In the genomic region with DNA sequence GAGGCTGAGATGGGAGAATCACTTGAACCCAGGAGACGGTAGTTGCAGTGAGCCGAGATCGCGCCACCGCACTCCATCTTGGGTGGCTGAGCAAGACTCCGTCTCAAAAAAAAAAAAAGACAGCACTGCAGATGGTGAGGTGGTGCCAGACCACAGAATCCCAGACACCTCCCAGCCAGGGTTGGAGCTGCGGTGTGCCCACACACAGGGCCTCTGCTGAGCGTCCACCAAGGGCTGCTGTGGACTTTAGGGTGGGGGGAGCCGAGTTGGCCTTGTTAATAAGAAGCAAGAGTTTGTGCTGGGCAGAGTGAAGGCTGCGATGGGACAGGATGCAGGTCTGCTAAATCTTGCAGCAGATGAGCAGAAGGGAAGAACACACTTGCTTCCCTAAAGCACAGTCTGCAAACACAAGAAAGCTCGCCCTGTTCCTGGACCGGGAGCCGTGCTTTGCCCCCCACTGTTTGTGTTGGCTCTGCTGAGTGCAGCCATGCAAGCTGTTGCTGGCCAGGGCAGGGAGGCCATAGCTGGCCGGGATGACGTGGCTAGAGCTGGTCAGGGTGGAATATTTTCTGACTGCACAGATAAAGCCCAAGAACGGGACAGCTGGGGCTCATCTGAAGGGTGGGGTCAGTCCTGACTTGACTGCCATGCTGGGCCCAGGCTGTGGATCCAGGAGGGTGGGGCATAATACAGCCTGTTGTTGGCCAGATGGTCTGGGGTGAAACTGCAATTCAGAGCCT, we compare ENCODE assay signal across 14 cellular contexts. TPM values are rescaled to one million over a fixed set of nuclear protein-coding genes. Genes with fewer than 3 reads are reported as not detected.
A peak's percentile ranks its signal among the peaks of the same experiment; 100 is the strongest.
DNase-seq lines count a peak whose midpoint lies in the region; ATAC-seq, FAIRE-seq and TF ChIP-seq lines count a peak whose summit lies in the region.
"Had no signal": no experiment of that assay in that cellular context is flagged by ENCODE, and none has a peak within 500 bp of the region (broad histone marks: within the 10 kb centered on the region; RNA-seq: fewer than 3 reads in every experiment).

No MANE protein-coding gene starts in this region.

- no peak overlapping the region for H3K4me2 ChIP-seq in K562 (ENCODE audit: insufficient read depth, low read length)

- H3K79me2 ChIP-seq in K562 (ENCODE audit: control insufficient read depth, insufficient read depth, low read length) = peaks cover 76% of the 10 kb centered on the region

- no peak for FAIRE-seq in K562 (lab: Jason Lieb, UNC)

- H3K9ac ChIP-seq in K562 (ENCODE audit: insufficient read depth in 1 of 2, low read depth in 2 of 2, low read length in 2 of 2) = peak overlapping the region in 1 of 2 experiments; percentile 61; a peak in 2 of 4 replicates
- H3K9ac ChIP-seq: parathyroid adenoma had no signal

- peaks cover 0 to 14% (median 8%) of the 10 kb centered on the region in 4 donors for H3K4me1 Mint-ChIP-seq in CD4-positive, CD25-positive, alpha-beta regulatory T cell
- peaks cover 3 to 20% (median 5%) of the 10 kb centered on the region in 4 donors for H3K4me1 Mint-ChIP-seq in CD4-positive, alpha-beta memory T cell

- ATAC-seq in CD4-positive, CD25-positive, alpha-beta regulatory T cell (ENCODE audit: low read depth in 2 of 2) = no peak
- no peak; the same call in 1 of the 3 replicates for ATAC-seq in K562
- ATAC-seq in left ventricle myocardium superior = peak; percentile 86
- no peak for ATAC-seq in HG03439 (IDR thresholded peaks at IDR 0.05; ENCODE audit: unreplicated experiment)
- no peak for ATAC-seq in GM18909 (IDR thresholded peaks at IDR 0.05; ENCODE audit: poor library complexity, unreplicated experiment)
- ATAC-seq: SK-N-SH treated with all-trans-retinoic acid at 6 μM for 48 hours had no signal

- peaks cover 28% of the 10 kb centered on the region for H3K36me3 Mint-ChIP-seq in CD4-positive, CD25-positive, alpha-beta regulatory T cell
- H3K36me3 Mint-ChIP-seq in CD4-positive, alpha-beta memory T cell = peaks cover 16 to 53% of the 10 kb centered on the region in 2 donors

- no peak for TF ChIP-seq RAD21 in K562 (CRISPR knock-in tag; conservative IDR thresholded peaks at IDR 0.05 in 1 of 2, IDR thresholded peaks at IDR 0.05 in 1 of 2)

- in situ Hi-C loops in K562 (cut with MboI) = loop anchor here (25.0 kb wide), 1 partner anchor 1561 kb away; no protein-coding TSS in a partner anchor

- H2AFZ ChIP-seq in K562 (ENCODE audit: low read depth, low read length) = no peak overlapping the region
- H2AFZ ChIP-seq: parathyroid adenoma had no signal

- no peaks in the 10 kb centered on the region for H3K9me3 Mint-ChIP-seq in CD4-positive, CD25-positive, alpha-beta regulatory T cell
- H3K9me3 Mint-ChIP-seq in CD4-positive, alpha-beta memory T cell = peaks cover 0 to 2% (median 0%) of the 10 kb centered on the region in 8 donors
- H3K9me3 Mint-ChIP-seq: stimulated activated naive CD8-positive, alpha-beta T cell treated with anti-CD3 and anti-CD28 coated beads, Interleukin-15, Interleukin-2, amounts not matched to agents 100 ng/mL and 50 ng/mL, for 24 hours had no signal

- no peaks in the 10 kb centered on the region for H3K4me1 ChIP-seq in CD4-positive, CD25-positive, alpha-beta regulatory T cell (ENCODE audit: control insufficient read depth, insufficient read depth, low read length, poor library complexity, severe bottlenecking)
- H3K4me1 ChIP-seq in K562 (replicated peaks in 1 of 2; ENCODE audit: control insufficient read depth in 2 of 2, insufficient read depth in 2 of 2, low read length in 2 of 2) (peaks cover 0 to 12% of the 10 kb centered on the region in 2 experiments; a peak in 2 of 5 replicates), sigmoid colon (peaks cover 0 to 32% (median 27%) of the 10 kb centered on the region in 4 donors)
- H3K4me1 ChIP-seq in CD4-positive, alpha-beta memory T cell (ENCODE audit: insufficient read depth, low read length) = no peaks in the 10 kb centered on the region
- H3K4me1 ChIP-seq: parathyroid adenoma had no signal

- peak overlapping the region in 2 of 3 donors; percentile 9 to 15 for H3K27ac Mint-ChIP-seq in CD4-positive, CD25-positive, alpha-beta regulatory T cell
- peak overlapping the region in 2 of 7 donors; percentile 24 to 25 for H3K27ac Mint-ChIP-seq in CD4-positive, alpha-beta memory T cell
- H3K27ac Mint-ChIP-seq: stimulated activated naive CD8-positive, alpha-beta T cell treated with anti-CD3 and anti-CD28 coated beads, Interleukin-15, Interleukin-2, amounts not matched to agents 100 ng/mL and 50 ng/mL, for 24 hours had no signal

- TF ChIP-seq POLR2A in K562 (conservative IDR thresholded peaks at IDR 0.05) = no peak
- TF ChIP-seq POLR2A in sigmoid colon (IDR thresholded peaks at IDR 0.05) = no peak

- peaks cover 15% of the 10 kb centered on the region for H3K9me1 ChIP-seq in K562 (ENCODE audit: control insufficient read depth, insufficient read depth, low read length)

- 84% methylated on average over 15 of the region's 16 CpGs for WGBS in K562 (ENCODE audit: insufficient coverage, low coverage, missing lambda C conversion rate)
- 82 to 83% methylated on average over 16 of the region's 16 CpGs for WGBS in sigmoid colon, 2 donors

- TF ChIP-seq EP300 in K562 (IDR thresholded peaks at IDR 0.05; ENCODE audit: low read length) (no peak), sigmoid colon (IDR thresholded peaks at IDR 0.05) (no peak)

- peaks cover 32% of the 10 kb centered on the region for H4K20me1 ChIP-seq in K562 (replicated peaks; ENCODE audit: control insufficient read depth, insufficient read depth, low read length)

- intact Hi-C loops in K562 (cut with micrococcal nuclease) = no loop called here
- intact Hi-C loops in left ventricle myocardium superior (cut with micrococcal nuclease) = no loop called here
- intact Hi-C loops in sigmoid colon (cut with DNase I) = no loop called here
- intact Hi-C loops in CD4-positive, alpha-beta memory T cell (cut with micrococcal nuclease) = no loop called here

- H3K36me3 ChIP-seq in CD4-positive, CD25-positive, alpha-beta regulatory T cell (ENCODE audit: control insufficient read depth, insufficient read depth, low read length) = peaks cover 53% of the 10 kb centered on the region
- peaks cover 85% of the 10 kb centered on the region for H3K36me3 ChIP-seq in K562 (ENCODE audit: control insufficient read depth, insufficient read depth, low read length)
- H3K36me3 ChIP-seq in sigmoid colon = peaks cover 20 to 76% (median 45%) of the 10 kb centered on the region in 4 donors
- H3K36me3 ChIP-seq in CD4-positive, alpha-beta memory T cell (ENCODE audit: insufficient read depth, low read length) = peaks cover 43% of the 10 kb centered on the region

- H3K27ac ChIP-seq in CD4-positive, CD25-positive, alpha-beta regulatory T cell (ENCODE audit: insufficient read depth, low read length, poor library complexity, severe bottlenecking) = no peak overlapping the region
- H3K27ac ChIP-seq in K562 (ENCODE audit: extremely low read depth, low read depth, low read length) (no peak overlapping the region; the same call in 2 of the 3 replicates), sigmoid colon (peak overlapping the region; percentile 56 to 83 (median 68))
- H3K27ac ChIP-seq in CD4-positive, alpha-beta memory T cell (ENCODE audit: low read depth, low read length) = no peak overlapping the region
- H3K27ac ChIP-seq: epithelial cell of prostate, parathyroid adenoma had no signal

- no peaks in the 10 kb centered on the region for H3K9me3 ChIP-seq in CD4-positive, CD25-positive, alpha-beta regulatory T cell (ENCODE audit: control insufficient read depth in 2 of 2, low read length in 2 of 2)
- H3K9me3 ChIP-seq in K562 (replicated peaks; ENCODE audit: control insufficient read depth, insufficient read depth, low read depth, low read length) (no peaks in the 10 kb centered on the region), sigmoid colon (no peaks in the 10 kb centered on the region)
- no peaks in the 10 kb centered on the region for H3K9me3 ChIP-seq in CD4-positive, alpha-beta memory T cell (ENCODE audit: control insufficient read depth in 1 of 2, low read length in 2 of 2)

- no peak overlapping the region for H3K4me3 ChIP-seq in CD4-positive, CD25-positive, alpha-beta regulatory T cell (ENCODE audit: low read depth, low read length)
- H3K4me3 ChIP-seq in K562 (no peak overlapping the region), sigmoid colon (no peak overlapping the region)
- no peak overlapping the region for H3K4me3 ChIP-seq in CD4-positive, alpha-beta memory T cell (ENCODE audit: low read length in 2 of 2)

- CTCF ChIA-PET in K562 (lab: Yijun Ruan, JAX; ENCODE audit: low intra/inter-chr PET ratio) = no interaction called here
- CTCF ChIA-PET in CD4-positive, alpha-beta memory T cell (lab: Charles Lee; ENCODE audit: partially characterized antibody) = no interaction called here

- BruUV-seq in K562 (replicated peaks; lab: Mats Ljungman, UMichigan) = no TSS peak

- H3K27me3 ChIP-seq in CD4-positive, CD25-positive, alpha-beta regulatory T cell (ENCODE audit: control insufficient read depth, insufficient read depth, low read length) = no peaks in the 10 kb centered on the region
- H3K27me3 ChIP-seq in K562 (ENCODE audit: control insufficient read depth in 2 of 2, insufficient read depth in 2 of 2, low read length in 2 of 2) = no peaks in the 10 kb centered on the region
- no peaks in the 10 kb centered on the region for H3K27me3 ChIP-seq in sigmoid colon
- no peaks in the 10 kb centered on the region for H3K27me3 ChIP-seq in CD4-positive, alpha-beta memory T cell (ENCODE audit: insufficient read depth, low read length)

- no peak overlapping the region for H3K4me3 Mint-ChIP-seq in CD4-positive, CD25-positive, alpha-beta regulatory T cell
- no peak overlapping the region for H3K4me3 Mint-ChIP-seq in CD4-positive, alpha-beta memory T cell
- H3K4me3 Mint-ChIP-seq: stimulated activated naive CD8-positive, alpha-beta T cell treated with anti-CD3 and anti-CD28 coated beads, Interleukin-15, Interleukin-2, amounts not matched to agents 100 ng/mL and 50 ng/mL, for 24 hours had no signal

- no peak for DNase-seq in CD4-positive, CD25-positive, alpha-beta regulatory T cell
- DNase-seq in K562 (ENCODE audit: extremely low read depth in 1 of 4, low spot score in 3 of 4) (no peak), left ventricle myocardium superior (peak; percentile 73), sigmoid colon (peak; percentile 68), NK-92 (lab: John Stamatoyannopoulos, UW; ENCODE audit: unreplicated experiment) (no peak)
- DNase-seq in CD4-positive, alpha-beta memory T cell = no peak
- DNase-seq: DMS79, NCI-H1417 had no signal

- H3K27me3 Mint-ChIP-seq in CD4-positive, CD25-positive, alpha-beta regulatory T cell = no peaks in the 10 kb centered on the region
- no peaks in the 10 kb centered on the region for H3K27me3 Mint-ChIP-seq in CD4-positive, alpha-beta memory T cell
- H3K27me3 Mint-ChIP-seq: stimulated activated naive CD8-positive, alpha-beta T cell treated with anti-CD3 and anti-CD28 coated beads, Interleukin-15, Interleukin-2, amounts not matched to agents 100 ng/mL and 50 ng/mL, for 24 hours had no signal

- POLR2A ChIA-PET in K562 (lab: Yijun Ruan, JAX) = interaction anchor here (1.2 to 3.3 kb wide), 5 partner anchors 8 to 185 kb away, joined by 5 to 20 read pairs (median 7); partner anchors contain the start of gene TMED2
- POLR2A ChIA-PET in CD4-positive, alpha-beta memory T cell (lab: Charles Lee; ENCODE audit: partially characterized antibody) = interaction anchor here (0.9 kb wide), 1 partner anchor 20 kb away, joined by 4 read pairs; no protein-coding TSS in a partner anchor

- TF ChIP-seq CTCF in K562 (IDR thresholded peaks at IDR 0.05 in 2 of 3, conservative IDR thresholded peaks at IDR 0.05 in 1 of 3; ENCODE audit: insufficient read depth in 2 of 3, low read depth in 1 of 3, low read length in 3 of 3) (no peak), sigmoid colon (IDR thresholded peaks at IDR 0.05) (no peak)

RNA-seq across cellular contexts. Expression of gene KMT5A, which starts 14.4 kb away (rescaled TPM):
- 34.9 TPM for total RNA-seq in CD4-positive, CD25-positive, alpha-beta regulatory T cell
- 1 to 10 TPM; 1.2 to 4.6 (median 1.7) TPM for polyA plus RNA-seq in CD4-positive, CD25-positive, alpha-beta regulatory T cell
- total RNA-seq in K562 (2011; cell fraction: chromatin; rRNA removed; ENCODE audit: low replicate concordance) = 296 and 336 TPM in 2 replicates
- 169 and 201 TPM in 2 replicates for total RNA-seq in K562 (2011; cell fraction: nucleolus; rRNA removed)
- 216 and 245 TPM in 2 replicates for total RNA-seq in K562 (2011; cell fraction: nucleoplasm; rRNA removed)
- total RNA-seq in K562 (2014; rRNA removed) (153 and 165 TPM in 2 replicates), K562 (2014; rRNA removed; fragmentation: Illumina TruSeq; extraction: Trizol) (153 and 195 TPM in 2 replicates), K562 (2015; rRNA removed; fragmentation: Illumina TruSeq; extraction: Trizol) (133 and 136 TPM in 2 replicates), K562 (2021) (157 and 164 TPM in 2 replicates), left ventricle myocardium superior (36.4 TPM), sigmoid colon (10 to 100 TPM; 20.3 to 46.0 (median 24.0) TPM)
- polyA plus RNA-seq in K562 (2011; rRNA removed) (77.7 and 87.8 TPM in 2 replicates), K562 (2014; fragmentation: Illumina TruSeq; extraction: Trizol) (172 and 197 TPM in 2 replicates), K562 (2014; fragmentation: Nextera tagmentation; extraction: Ambion mirVana) (10 to 100 TPM; 20.7 to 30.1 TPM), K562 (2014; rRNA removed) (151 and 160 TPM in 2 replicates), sigmoid colon (10 to 100 TPM; 23.4 to 30.3 (median 30.0) TPM)
- 59.9 and 64.6 TPM in 2 replicates for polyA plus RNA-seq in K562 (2011; cell fraction: cytosol; rRNA removed)
- 179 and 218 TPM in 2 replicates for polyA plus RNA-seq in K562 (2011; cell fraction: nucleus; rRNA removed)
- polyA plus RNA-seq in K562 (2012) = 116 and 157 TPM in 2 replicates
- 69.2 and 78.0 TPM in 2 replicates for polyA minus RNA-seq in K562 (2011; rRNA and poly(A)+ RNA removed)
- 49.2 and 53.7 TPM in 2 replicates for polyA minus RNA-seq in K562 (2011; cell fraction: cytosol; rRNA and poly(A)+ RNA removed)
- polyA minus RNA-seq in K562 (2011; cell fraction: nucleus; rRNA and poly(A)+ RNA removed) = 57.6 and 71.6 TPM in 2 replicates
- total RNA-seq in CD4-positive, alpha-beta memory T cell = 10 to 100 TPM; 31.5 to 35.9 TPM
- 1 to 10 TPM; 1.0 to 4.3 TPM for polyA plus RNA-seq in CD4-positive, alpha-beta memory T cell

RNA-seq across cellular contexts. Expression of gene SBNO1, which starts 33.7 kb away (rescaled TPM):
- total RNA-seq in CD4-positive, CD25-positive, alpha-beta regulatory T cell = 36.4 TPM
- polyA plus RNA-seq in CD4-positive, CD25-positive, alpha-beta regulatory T cell = 10 to 100 TPM; 27.8 to 34.5 (median 29.6) TPM
- 19.8 and 69.2 TPM in 2 replicates for total RNA-seq in K562 (2011; cell fraction: chromatin; rRNA removed; ENCODE audit: low replicate concordance)
- 11.7 and 13.8 TPM in 2 replicates for total RNA-seq in K562 (2011; cell fraction: nucleolus; rRNA removed)
- 27.0 and 42.9 TPM in 2 replicates for total RNA-seq in K562 (2011; cell fraction: nucleoplasm; rRNA removed)
- total RNA-seq in K562 (2014; rRNA removed) (28.4 and 35.9 TPM in 2 replicates), K562 (2014; rRNA removed; fragmentation: Illumina TruSeq; extraction: Trizol) (68.1 and 84.1 TPM in 2 replicates), K562 (2015; rRNA removed; fragmentation: Illumina TruSeq; extraction: Trizol) (56.7 and 61.7 TPM in 2 replicates), K562 (2021) (73.7 and 77.1 TPM in 2 replicates), left ventricle myocardium superior (29.4 TPM), sigmoid colon (10 to 100 TPM; 20.2 to 23.4 (median 22.2) TPM)
- polyA plus RNA-seq in K562 (2011; rRNA removed) (22.8 and 31.2 TPM in 2 replicates), K562 (2014; fragmentation: Illumina TruSeq; extraction: Trizol) (36.3 and 38.4 TPM in 2 replicates), K562 (2014; fragmentation: Nextera tagmentation; extraction: Ambion mirVana) (10 to 100 TPM; 14.9 to 25.6 TPM), K562 (2014; rRNA removed) (21.1 and 23.9 TPM in 2 replicates), sigmoid colon (1 to 10 TPM; 3.0 to 8.8 (median 4.9) TPM)
- polyA plus RNA-seq in K562 (2011; cell fraction: cytosol; rRNA removed) = 7.1 and 13.2 TPM in 2 replicates
- polyA plus RNA-seq in K562 (2011; cell fraction: nucleus; rRNA removed) = 11.2 and 12.7 TPM in 2 replicates
- 17.7 and 32.6 TPM in 2 replicates for polyA plus RNA-seq in K562 (2012)
- 111 and 113 TPM in 2 replicates for polyA minus RNA-seq in K562 (2011; rRNA and poly(A)+ RNA removed)
- 40.2 and 42.4 TPM in 2 replicates for polyA minus RNA-seq in K562 (2011; cell fraction: cytosol; rRNA and poly(A)+ RNA removed)
- polyA minus RNA-seq in K562 (2011; cell fraction: nucleus; rRNA and poly(A)+ RNA removed) = 8.6 and 19.5 TPM in 2 replicates
- total RNA-seq in CD4-positive, alpha-beta memory T cell = 10 to 100 TPM; 54.1 to 56.3 TPM
- 10 to 100 TPM; 26.3 to 39.9 TPM for polyA plus RNA-seq in CD4-positive, alpha-beta memory T cell

RNA-seq across cellular contexts. Expression of gene RILPL2, which starts 38.1 kb away (rescaled TPM):
- 14.7 TPM for total RNA-seq in CD4-positive, CD25-positive, alpha-beta regulatory T cell
- 10 to 100 TPM; 10.2 to 15.5 (median 10.9) TPM for polyA plus RNA-seq in CD4-positive, CD25-positive, alpha-beta regulatory T cell
- total RNA-seq in K562 (2011; cell fraction: chromatin; rRNA removed; ENCODE audit: low replicate concordance) = 1.4 and 2.2 TPM in 2 replicates
- 1.4 and 1.5 TPM in 2 replicates for total RNA-seq in K562 (2011; cell fraction: nucleolus; rRNA removed)
- total RNA-seq in K562 (2011; cell fraction: nucleoplasm; rRNA removed) = 1.8 and 2.7 TPM in 2 replicates
- total RNA-seq in K562 (2014; rRNA removed) = 5.6 and 6.2 TPM in 2 replicates
- total RNA-seq in K562 (2014; rRNA removed; fragmentation: Illumina TruSeq; extraction: Trizol) = 2.9 and 3.5 TPM in 2 replicates
- 4.6 and 5.0 TPM in 2 replicates for total RNA-seq in K562 (2015; rRNA removed; fragmentation: Illumina TruSeq; extraction: Trizol)
- total RNA-seq in K562 (2021) = 3.8 and 4.8 TPM in 2 replicates
- 3.8 and 4.6 TPM in 2 replicates for polyA plus RNA-seq in K562 (2011; rRNA removed)
- polyA plus RNA-seq in K562 (2011; cell fraction: cytosol; rRNA removed) = 2.4 and 2.6 TPM in 2 replicates
- 0.95 and 1.3 TPM in 2 replicates for polyA plus RNA-seq in K562 (2011; cell fraction: nucleus; rRNA removed)
- 4.9 and 8.8 TPM in 2 replicates for polyA plus RNA-seq in K562 (2012)
- 4.3 and 5.5 TPM in 2 replicates for polyA plus RNA-seq in K562 (2014; fragmentation: Illumina TruSeq; extraction: Trizol)
- under 1 TPM; 0.61 to 0.73 TPM for polyA plus RNA-seq in K562 (2014; fragmentation: Nextera tagmentation; extraction: Ambion mirVana)
- polyA plus RNA-seq in K562 (2014; rRNA removed) = 5.8 and 5.9 TPM in 2 replicates
- 1.7 and 2.4 TPM in 2 replicates for polyA minus RNA-seq in K562 (2011; rRNA and poly(A)+ RNA removed)
- 1.5 and 1.8 TPM in 2 replicates for polyA minus RNA-seq in K562 (2011; cell fraction: cytosol; rRNA and poly(A)+ RNA removed)
- 0.54 and 0.89 TPM in 2 replicates for polyA minus RNA-seq in K562 (2011; cell fraction: nucleus; rRNA and poly(A)+ RNA removed)
- 2.1 TPM for total RNA-seq in left ventricle myocardium superior
- total RNA-seq in sigmoid colon = 1 to 10 TPM; 4.3 to 6.4 (median 5.5) TPM
- 1 to 10 TPM; 1.6 to 6.5 (median 6.0) TPM for polyA plus RNA-seq in sigmoid colon
- 10 to 100 TPM; 11.6 to 11.9 TPM for total RNA-seq in CD4-positive, alpha-beta memory T cell
- polyA plus RNA-seq in CD4-positive, alpha-beta memory T cell = 10 to 100 TPM; 13.3 to 13.7 TPM

RNA-seq across cellular contexts. Expression of gene SNRNP35, which starts 59.6 kb away (rescaled TPM):
- total RNA-seq in CD4-positive, CD25-positive, alpha-beta regulatory T cell = 47.8 TPM
- polyA plus RNA-seq in CD4-positive, CD25-positive, alpha-beta regulatory T cell = 10 to 100 TPM; 43.5 to 54.4 (median 46.0) TPM
- total RNA-seq in K562 (2011; cell fraction: chromatin; rRNA removed; ENCODE audit: low replicate concordance) = 97.2 and 98.0 TPM in 2 replicates
- 59.7 and 66.3 TPM in 2 replicates for total RNA-seq in K562 (2011; cell fraction: nucleolus; rRNA removed)
- 90.6 and 134 TPM in 2 replicates for total RNA-seq in K562 (2011; cell fraction: nucleoplasm; rRNA removed)
- total RNA-seq in K562 (2014; rRNA removed) = 24.5 and 26.0 TPM in 2 replicates
- total RNA-seq in K562 (2014; rRNA removed; fragmentation: Illumina TruSeq; extraction: Trizol) = 25.5 and 25.8 TPM in 2 replicates
- total RNA-seq in K562 (2015; rRNA removed; fragmentation: Illumina TruSeq; extraction: Trizol) = 28.1 and 31.9 TPM in 2 replicates
- 12.8 and 17.7 TPM in 2 replicates for total RNA-seq in K562 (2021)
- polyA plus RNA-seq in K562 (2011; rRNA removed) = 17.5 and 21.8 TPM in 2 replicates
- polyA plus RNA-seq in K562 (2011; cell fraction: cytosol; rRNA removed) = 15.6 and 19.9 TPM in 2 replicates
- 25.4 and 37.5 TPM in 2 replicates for polyA plus RNA-seq in K562 (2011; cell fraction: nucleus; rRNA removed)
- polyA plus RNA-seq in K562 (2012) = 23.3 and 32.3 TPM in 2 replicates
- polyA plus RNA-seq in K562 (2014; fragmentation: Illumina TruSeq; extraction: Trizol) = 29.1 and 33.7 TPM in 2 replicates
- 10 to 100 TPM; 19.5 to 41.0 TPM for polyA plus RNA-seq in K562 (2014; fragmentation: Nextera tagmentation; extraction: Ambion mirVana)
- 31.8 and 42.0 TPM in 2 replicates for polyA plus RNA-seq in K562 (2014; rRNA removed)
- polyA minus RNA-seq in K562 (2011; rRNA and poly(A)+ RNA removed) = 16.6 and 17.8 TPM in 2 replicates
- polyA minus RNA-seq in K562 (2011; cell fraction: cytosol; rRNA and poly(A)+ RNA removed) = 10.6 and 10.9 TPM in 2 replicates
- 16.2 and 20.1 TPM in 2 replicates for polyA minus RNA-seq in K562 (2011; cell fraction: nucleus; rRNA and poly(A)+ RNA removed)
- total RNA-seq in left ventricle myocardium superior = 23.2 TPM
- 10 to 100 TPM; 11.0 to 21.6 (median 15.2) TPM for total RNA-seq in sigmoid colon
- polyA plus RNA-seq in sigmoid colon = 10 to 100 TPM; 19.8 to 32.3 (median 26.4) TPM
- total RNA-seq in CD4-positive, alpha-beta memory T cell = 10 to 100 TPM; 44.0 to 49.5 TPM
- polyA plus RNA-seq in CD4-positive, alpha-beta memory T cell = 10 to 100 TPM; 39.0 to 40.4 TPM

Comparison
In these comparisons a context has a peak if more than half of its experiments do, and no peak if none do; other contexts are left out.
1. DNase-seq: peak in left ventricle myocardium superior (single experiment) and sigmoid colon (single experiment); none in CD4-positive, CD25-positive, alpha-beta regulatory T cell (0 of 3), K562 (0 of 4), CD4-positive, alpha-beta memory T cell (0 of 5) and NK-92 (single experiment).
2. H3K27ac ChIP-seq: peak in sigmoid colon (4 of 4); none in CD4-positive, CD25-positive, alpha-beta regulatory T cell (single experiment), K562 (single experiment) and CD4-positive, alpha-beta memory T cell (single experiment).